In genomic region chr5:56763711-56764466, GRCh38 we compare ENCODE assay signal across 1 cellular context.
TF ChIP-seq lines count a peak whose summit lies in the region.

No MANE protein-coding gene starts in this region.

TF ChIP-seq in K562, 482 proteins besides CTCF, POLR2A, EP300 and RAD21 (continued from another document and continues in another):
- no peak for TF ChIP-seq BRF2 (IDR thresholded peaks at IDR 0.05; ENCODE audit: borderline replicate concordance, insufficient read depth, insufficient read length)
- TF ChIP-seq GTF3C2 (IDR thresholded peaks at IDR 0.05; ENCODE audit: borderline replicate concordance, extremely low read depth, insufficient read length), result no peak
- TF ChIP-seq SMARCB1 (IDR thresholded peaks at IDR 0.05; ENCODE audit: insufficient read length, low read depth), result no peak
- no peak for TF ChIP-seq SIRT6 (IDR thresholded peaks at IDR 0.05; ENCODE audit: low read depth, low read length)
- no peak for TF ChIP-seq RNF219 (CRISPR knock-in tag; IDR thresholded peaks at IDR 0.05)
- TF ChIP-seq DNMT1 (IDR thresholded peaks at IDR 0.05), result no peak
- no peak for TF ChIP-seq ZNF780A (CRISPR knock-in tag; IDR thresholded peaks at IDR 0.05)
- no peak for TF ChIP-seq ZFP1 (CRISPR knock-in tag; IDR thresholded peaks at IDR 0.05)
- TF ChIP-seq ZNF263 (CRISPR knock-in tag; IDR thresholded peaks at IDR 0.05; ENCODE audit: borderline replicate concordance), result no peak
- peak; percentile 88 for TF ChIP-seq RNF2 (IDR thresholded peaks at IDR 0.05)
- TF ChIP-seq ZNF655 (CRISPR knock-in tag; IDR thresholded peaks at IDR 0.05), result no peak
- no peak for TF ChIP-seq ZNF408 (CRISPR knock-in tag; IDR thresholded peaks at IDR 0.05; ENCODE audit: low read depth)
- TF ChIP-seq THRA (IDR thresholded peaks at IDR 0.05), result no peak
- no peak for TF ChIP-seq ZNF584 (CRISPR knock-in tag; IDR thresholded peaks at IDR 0.05; ENCODE audit: low read depth)
- no peak for TF ChIP-seq ZNF140 (CRISPR knock-in tag; IDR thresholded peaks at IDR 0.05)
- no peak; the same call in 1 of the 2 replicates for TF ChIP-seq ZNF766 (CRISPR knock-in tag; conservative IDR thresholded peaks at IDR 0.05)
- TF ChIP-seq ZNF384 (IDR thresholded peaks at IDR 0.05; ENCODE audit: low read depth, low read length), result no peak
- no peak for TF ChIP-seq SPI1 (IDR thresholded peaks at IDR 0.05; ENCODE audit: borderline replicate concordance, low read depth, low read length)
- TF ChIP-seq KDM4B (IDR thresholded peaks at IDR 0.05; ENCODE audit: borderline replicate concordance in 2 of 2, low read depth in 1 of 2), result no peak
- no peak for TF ChIP-seq ZNF778 (CRISPR knock-in tag; IDR thresholded peaks at IDR 0.05)
- no peak for TF ChIP-seq BRCA1 (IDR thresholded peaks at IDR 0.05)
- TF ChIP-seq BRCA1 (CRISPR knock-in tag; IDR thresholded peaks at IDR 0.05), result no peak
- TF ChIP-seq EP400 (IDR thresholded peaks at IDR 0.05), result no peak
- TF ChIP-seq EWSR1 (IDR thresholded peaks at IDR 0.05; ENCODE audit: borderline replicate concordance, low read depth, partially characterized antibody), result no peak
- no peak for TF ChIP-seq ZFP91 (CRISPR knock-in tag; IDR thresholded peaks at IDR 0.05)
- TF ChIP-seq FIP1L1 (IDR thresholded peaks at IDR 0.05; ENCODE audit: low read depth, low read length, poor library complexity, severe bottlenecking), result no peak
- no peak for TF ChIP-seq E2F8 (IDR thresholded peaks at IDR 0.05; ENCODE audit: low read depth, partially characterized antibody)
- TF ChIP-seq ZNF143 (CRISPR knock-in tag; IDR thresholded peaks at IDR 0.05), result no peak
- no peak for TF ChIP-seq RFX5 (IDR thresholded peaks at IDR 0.05; ENCODE audit: low read depth, low read length)
- TF ChIP-seq DPF2 (IDR thresholded peaks at IDR 0.05), result peak; percentile 92
- TF ChIP-seq TRIM24 (IDR thresholded peaks at IDR 0.05), result peak; percentile 98
- no peak for TF ChIP-seq MCM2 (IDR thresholded peaks at IDR 0.05; ENCODE audit: low read depth)
- TF ChIP-seq MBD1 (CRISPR knock-in tag; IDR thresholded peaks at IDR 0.05), result no peak
- TF ChIP-seq MXI1 (IDR thresholded peaks at IDR 0.05; ENCODE audit: low read depth, low read length), result no peak
- TF ChIP-seq HDAC8 (tag; IDR thresholded peaks at IDR 0.05), result no peak
- TF ChIP-seq ZNF311 (CRISPR knock-in tag; IDR thresholded peaks at IDR 0.05), result no peak
- no peak for TF ChIP-seq ZNF561 (CRISPR knock-in tag; conservative IDR thresholded peaks at IDR 0.05)
- no peak for TF ChIP-seq BRD4 (IDR thresholded peaks at IDR 0.05)
- TF ChIP-seq HEY1 (CRISPR knock-in tag; IDR thresholded peaks at IDR 0.05; ENCODE audit: borderline replicate concordance), result no peak
- TF ChIP-seq SMARCA5 (IDR thresholded peaks at IDR 0.05), result no peak
- TF ChIP-seq MAX (CRISPR knock-in tag; IDR thresholded peaks at IDR 0.05), result no peak
- TF ChIP-seq PHF20 (IDR thresholded peaks at IDR 0.05; ENCODE audit: partially characterized antibody), result no peak
- no peak for TF ChIP-seq FOXP1 (CRISPR knock-in tag; IDR thresholded peaks at IDR 0.05)
- no peak for TF ChIP-seq RBM14 (IDR thresholded peaks at IDR 0.05; ENCODE audit: borderline replicate concordance, insufficient read depth, low read depth, low read length)
- TF ChIP-seq ARID2 (IDR thresholded peaks at IDR 0.05), result no peak
- peak; percentile 67 for TF ChIP-seq ATF7 (IDR thresholded peaks at IDR 0.05)
- no peak for TF ChIP-seq POLR3G (IDR thresholded peaks at IDR 0.05; ENCODE audit: extremely low read depth, insufficient read length, insufficient replicate concordance)
- no peak for TF ChIP-seq ZNF76 (CRISPR knock-in tag; IDR thresholded peaks at IDR 0.05; ENCODE audit: borderline replicate concordance)
